ENCODE assay signal across 15 cellular contexts in genomic region chr10:6115411-6115800, GRCh38. TPM values are rescaled to one million over a fixed set of nuclear protein-coding genes. Genes with fewer than 3 reads are reported as not detected.
DNase-seq lines count a peak whose midpoint lies in the region; ATAC-seq and TF ChIP-seq lines count a peak whose summit lies in the region.
"Had no signal": no experiment of that assay in that cellular context is flagged by ENCODE, and none has a peak within 500 bp of the region (broad histone marks: within the 10 kb centered on the region; RNA-seq: fewer than 3 reads in every experiment).

No MANE protein-coding gene starts in this region.

- CTCF ChIA-PET in CD4-positive, alpha-beta memory T cell (lab: Charles Lee; ENCODE audit: partially characterized antibody): no interaction called here

- H3K4me3 Mint-ChIP-seq in CD4-positive, alpha-beta memory T cell: no peak overlapping the region
- H3K4me3 Mint-ChIP-seq in GM23338: no peak overlapping the region
- H3K4me3 Mint-ChIP-seq: activated T-cell treated with anti-CD3 and anti-CD28 coated beads, Interleukin-2, amount 50 U/mL, for 4 hours had no signal

- peak overlapping the region in 4 of 7 donors; percentile 49 to 72 (median 66) for H3K27ac Mint-ChIP-seq in CD4-positive, alpha-beta memory T cell
- no peak overlapping the region for H3K27ac Mint-ChIP-seq in GM23338

- no peaks in the 10 kb centered on the region for H3K9me3 Mint-ChIP-seq in CD4-positive, alpha-beta memory T cell
- no peaks in the 10 kb centered on the region for H3K9me3 Mint-ChIP-seq in GM23338
- H3K9me3 Mint-ChIP-seq: activated T-cell treated with anti-CD3 and anti-CD28 coated beads, Interleukin-2, amount 50 U/mL, for 4 hours had no signal

- H3K27ac ChIP-seq in CD4-positive, alpha-beta memory T cell (ENCODE audit: low read depth, low read length): no peak overlapping the region
- peak overlapping the region; percentile 21 to 38 for H3K27ac ChIP-seq in coronary artery
- peak overlapping the region; percentile 86 for H3K27ac ChIP-seq in osteoblast (ENCODE audit: low read depth, low read length)
- no peak overlapping the region for H3K27ac ChIP-seq in GM23338 (ENCODE audit: low read depth)
- H3K27ac ChIP-seq: hepatocyte had no signal

- H3K79me2 ChIP-seq in osteoblast (ENCODE audit: insufficient read depth, low read length) (peaks cover 8% of the 10 kb centered on the region), GM23338 (replicated peaks; ENCODE audit: insufficient read depth) (peaks cover 14% of the 10 kb centered on the region)
- H3K79me2 ChIP-seq: hepatocyte had no signal

- H4K20me1 ChIP-seq in osteoblast (ENCODE audit: insufficient read depth, low read length) (peaks cover 7% of the 10 kb centered on the region), GM23338 (replicated peaks; ENCODE audit: insufficient read depth) (peaks cover 12% of the 10 kb centered on the region)

- no peak for DNase-seq in CD4-positive, alpha-beta memory T cell
- DNase-seq in MG63 (peak; percentile 25), coronary artery (ENCODE audit: low spot score) (no peak), osteoblast (ENCODE audit: insufficient read length, low spot score, missing footprints) (no peak), NCI-H1930 (lab: John Stamatoyannopoulos, UW) (no peak), NOMO-1 treated with dmso at 0.1 percent for 144 hours (lab: John Stamatoyannopoulos, UW; ENCODE audit: unreplicated experiment) (no peak), GM23338 (ENCODE audit: low spot score) (no peak)
- DNase-seq: activated T-cell treated with anti-CD3 and anti-CD28 coated beads, Interleukin-2, amount 50 U/mL, for 4 hours; NCI-H146; stimulated activated CD4-positive, alpha-beta T cell treated with anti-CD3 and anti-CD28 coated beads, Interleukin-4, amount 100 ng/mL, for 4 hours had no signal

- H2AFZ ChIP-seq in osteoblast (ENCODE audit: low read length) (no peak overlapping the region), GM23338 (no peak overlapping the region)
- H2AFZ ChIP-seq: hepatocyte had no signal

- H3K9me3 ChIP-seq in CD4-positive, alpha-beta memory T cell (ENCODE audit: control insufficient read depth in 1 of 2, low read length in 2 of 2): no peaks in the 10 kb centered on the region
- H3K9me3 ChIP-seq in MG63: no peaks in the 10 kb centered on the region
- no peaks in the 10 kb centered on the region for H3K9me3 ChIP-seq in osteoblast (ENCODE audit: low read depth, low read length)
- H3K9me3 ChIP-seq: HAP-1 had no signal

- 0 out of 2 replicates have a peak, but pooled peaks cover 2% of the 10 kb centered on the region for H3F3A ChIP-seq in GM23338 (replicated peaks; ENCODE audit: low read depth)

- TF ChIP-seq CTCF in coronary artery (IDR thresholded peaks at IDR 0.05) (no peak), osteoblast (IDR thresholded peaks at IDR 0.05; ENCODE audit: extremely low read depth, low read depth, low read length) (no peak), GM23338 (conservative IDR thresholded peaks at IDR 0.05; ENCODE audit: low read depth in 2 of 2) (no peak)

- peaks cover 42 to 55% of the 10 kb centered on the region in 2 donors for H3K36me3 Mint-ChIP-seq in CD4-positive, alpha-beta memory T cell
- peaks cover 61% of the 10 kb centered on the region for H3K36me3 Mint-ChIP-seq in GM23338 (ENCODE audit: low read depth)

- peaks cover 48% of the 10 kb centered on the region for H3K36me3 ChIP-seq in CD4-positive, alpha-beta memory T cell (ENCODE audit: insufficient read depth, low read length)
- H3K36me3 ChIP-seq in MG63: peaks cover 62% of the 10 kb centered on the region
- peaks cover 47% of the 10 kb centered on the region for H3K36me3 ChIP-seq in osteoblast (ENCODE audit: insufficient read depth, low read length)
- peaks cover 45% of the 10 kb centered on the region for H3K36me3 ChIP-seq in GM23338 (ENCODE audit: insufficient read depth)

- H3K27me3 ChIP-seq in CD4-positive, alpha-beta memory T cell (ENCODE audit: insufficient read depth, low read length): no peaks in the 10 kb centered on the region
- H3K27me3 ChIP-seq in MG63 (no peaks in the 10 kb centered on the region), osteoblast (ENCODE audit: insufficient read depth, low read length) (no peaks in the 10 kb centered on the region), GM23338 (ENCODE audit: insufficient read depth) (no peaks in the 10 kb centered on the region)
- H3K27me3 ChIP-seq: hepatocyte had no signal

- H3K9me2 ChIP-seq in GM23338 (ENCODE audit: insufficient read depth): no peaks in the 10 kb centered on the region

- H3K4me1 ChIP-seq in CD4-positive, alpha-beta memory T cell (ENCODE audit: insufficient read depth, low read length): peaks cover 3% of the 10 kb centered on the region
- H3K4me1 ChIP-seq in osteoblast (ENCODE audit: insufficient read depth, low read length): peaks cover 19% of the 10 kb centered on the region
- no peaks in the 10 kb centered on the region for H3K4me1 ChIP-seq in GM23338 (ENCODE audit: insufficient read depth)
- H3K4me1 ChIP-seq: HAP-1 had no signal

- intact Hi-C loops in CD4-positive, alpha-beta memory T cell (cut with micrococcal nuclease): no loop called here

- ATAC-seq in GM23338 (no peak), GM21381 (IDR thresholded peaks at IDR 0.05; ENCODE audit: unreplicated experiment) (no peak)

- H3K27me3 Mint-ChIP-seq in CD4-positive, alpha-beta memory T cell: no peaks in the 10 kb centered on the region
- H3K27me3 Mint-ChIP-seq in GM23338 (ENCODE audit: insufficient read depth, low read depth, poor library complexity): peaks cover 7% of the 10 kb centered on the region

- POLR2A ChIA-PET in CD4-positive, alpha-beta memory T cell (lab: Charles Lee; ENCODE audit: partially characterized antibody): interaction anchor here (1.0 to 1.2 kb wide), 2 partner anchors 20 to 87 kb away, joined by 3 to 5 read pairs; partner anchors contain the start of gene PFKFB3

- H3K4me2 ChIP-seq in osteoblast (ENCODE audit: insufficient read depth, low read length) (peak overlapping the region; percentile 21), GM23338 (no peak overlapping the region)
- H3K4me2 ChIP-seq: hepatocyte had no signal

- no peak overlapping the region for H3K4me3 ChIP-seq in CD4-positive, alpha-beta memory T cell (ENCODE audit: low read length in 2 of 2)
- H3K4me3 ChIP-seq in MG63: no peak overlapping the region
- no peak overlapping the region for H3K4me3 ChIP-seq in coronary artery
- no peak overlapping the region for H3K4me3 ChIP-seq in osteoblast (ENCODE audit: insufficient read depth, low read length)
- H3K4me3 ChIP-seq in GM23338: no peak overlapping the region
- H3K4me3 ChIP-seq: HAP-1, hepatocyte, skin epidermis had no signal

- peaks cover 14 to 23% (median 19%) of the 10 kb centered on the region in 4 donors for H3K4me1 Mint-ChIP-seq in CD4-positive, alpha-beta memory T cell
- H3K4me1 Mint-ChIP-seq in GM23338: peaks cover 6% of the 10 kb centered on the region; the same call in 2 of the 3 replicates

TF ChIP-seq in GM23338, 12 proteins besides CTCF, POLR2A, EP300 and RAD21:
- TF ChIP-seq ZNF114 (CRISPR knock-in tag; IDR thresholded peaks at IDR 0.05): no peak
- no peak for TF ChIP-seq JUNB (IDR thresholded peaks at IDR 0.05; ENCODE audit: unreplicated experiment)

RNA-seq across cellular contexts. Expression of gene RBM17, which starts 26.6 kb away (rescaled TPM):
- total RNA-seq in CD4-positive, alpha-beta memory T cell: 100 to 1,000 TPM; 117 to 125 TPM
- polyA plus RNA-seq in CD4-positive, alpha-beta memory T cell: 100 to 1,000 TPM in 1 of 2 donors, 10 to 100 TPM in 1; 46.3 to 104 TPM
- total RNA-seq in MG63 (2014; rRNA removed; shearing (Covaris generic); ENCODE audit: low replicate concordance): 27.2 and 99.9 TPM in 2 replicates
- 29.3 and 31.8 TPM in 2 replicates for total RNA-seq in osteoblast
- total RNA-seq in GM23338 (2014; rRNA removed; shearing (Covaris generic)): 54.7 and 90.5 TPM in 2 replicates
- 257 and 281 TPM in 2 replicates for polyA plus RNA-seq in GM23338 (2016; fragmentation: Nextera tagmentation; extraction: Ambion mirVana)

RNA-seq across cellular contexts. Expression of gene IL2RA, which starts 53.2 kb away (rescaled TPM):
- 10 to 100 TPM; 15.1 to 17.1 TPM for total RNA-seq in CD4-positive, alpha-beta memory T cell
- 10 to 100 TPM; 23.7 to 29.9 TPM for polyA plus RNA-seq in CD4-positive, alpha-beta memory T cell
- not detected in 2 replicates for total RNA-seq in MG63 (2014; rRNA removed; shearing (Covaris generic); ENCODE audit: low replicate concordance)
- not detected in 2 replicates for total RNA-seq in osteoblast
- total RNA-seq in GM23338 (2014; rRNA removed; shearing (Covaris generic)): not detected in 2 replicates
- not detected in 2 replicates for polyA plus RNA-seq in GM23338 (2016; fragmentation: Nextera tagmentation; extraction: Ambion mirVana)
- total RNA-seq: hepatocyte, kidney epithelial cell had no signal
- polyA plus RNA-seq: hepatocyte had no signal

Comparison
In these comparisons a context has a peak if more than half of its experiments do, and no peak if none do; other contexts are left out.
1. H3K27ac ChIP-seq: peak in coronary artery (2 of 2) and osteoblast (single experiment); none in CD4-positive, alpha-beta memory T cell (single experiment) and GM23338 (single experiment).
2. RNA of gene IL2RA, which starts 53.2 kb away (total RNA-seq): 15.1 to 17.1 TPM in CD4-positive, alpha-beta memory T cell; not detected in MG63, not detected in osteoblast and not detected in GM23338; every median in the first group is over 10 times any median in the second.